In genomic region chr1:218705911-218706893, GRCh38 we compare ENCODE assay signal across 13 cellular contexts.
DNase-seq lines count a peak whose midpoint lies in the region; ATAC-seq, FAIRE-seq and TF ChIP-seq lines count a peak whose summit lies in the region.
"Had no signal": no experiment of that assay in that cellular context is flagged by ENCODE, and none has a peak within 500 bp of the region (broad histone marks: within the 10 kb centered on the region; RNA-seq: fewer than 3 reads in every experiment).

No MANE protein-coding gene starts in this region.

- ATAC-seq in lower lobe of right lung, result peak; percentile 79 to 90
- no peak for ATAC-seq in activated CD4-positive, alpha-beta T cell treated with anti-CD3 and anti-CD28 coated beads for 36 hours

- CTCF ChIA-PET in AG04449 (lab: Yijun Ruan, JAX), result interaction anchor here (1.1 kb wide), 2 partner anchors 29 to 185 kb away, joined by 3 read pairs; no protein-coding TSS in a partner anchor
- CTCF ChIA-PET in activated CD4-positive, alpha-beta T cell treated with anti-CD3 and anti-CD28 coated beads for 36 hours (lab: Charles Lee), result no interaction called here

- H3K4me1 ChIP-seq in lower lobe of right lung, result peaks cover 5% of the 10 kb centered on the region
- H3K4me1 ChIP-seq in sigmoid colon, result peaks cover 0 to 11% (median 5%) of the 10 kb centered on the region in 4 donors

- no peaks in the 10 kb centered on the region for H3K9me3 Mint-ChIP-seq in activated CD4-positive, alpha-beta T cell treated with anti-CD3 and anti-CD28 coated beads for 36 hours (ENCODE audit: low read depth)

- intact Hi-C loops in lower lobe of right lung (cut with DNase I) (no loop called here), sigmoid colon (cut with DNase I) (no loop called here)
- intact Hi-C loops in activated CD4-positive, alpha-beta T cell treated with anti-CD3 and anti-CD28 coated beads for 36 hours (cut with DNase I, micrococcal nuclease), result no loop called here

- DNase-seq in AG04449 (ENCODE audit: low read depth, low spot score), result peak; percentile 97
- DNase-seq in HuH-7.5 (ENCODE audit: low spot score), result peak; percentile 36
- DNase-seq in bronchial epithelial cell (ENCODE audit: low read depth), result peak; percentile 97
- no peak for DNase-seq in lower lobe of right lung
- DNase-seq in OCI-M1 (lab: John Stamatoyannopoulos, UW), result no peak
- DNase-seq in sigmoid colon, result no peak
- DNase-seq in activated CD4-positive, alpha-beta T cell treated with anti-CD3 and anti-CD28 coated beads for 36 hours, result no peak
- no peak for DNase-seq in 8988T
- DNase-seq: activated CD4-positive, CD25-positive, alpha-beta regulatory T cell; activated naive CD4-positive, alpha-beta T cell treated with anti-CD3 and anti-CD28 coated beads, Interleukin-2, amount 10 ng/mL, durations not matched to agents 7 days and 5 days; NCI-H510A treated with DMSO at 0.1 percent for 48 hours had no signal

- no peak overlapping the region for H3K4me3 Mint-ChIP-seq in activated CD4-positive, alpha-beta T cell treated with anti-CD3 and anti-CD28 coated beads for 36 hours
- H3K4me3 Mint-ChIP-seq: activated naive CD4-positive, alpha-beta T cell treated with anti-CD3 and anti-CD28 coated beads, Interleukin-2, amount 10 ng/mL, durations not matched to agents 7 days and 5 days; CD14-positive monocyte had no signal

- H3K27me3 Mint-ChIP-seq in activated CD4-positive, alpha-beta T cell treated with anti-CD3 and anti-CD28 coated beads for 36 hours, result no peaks in the 10 kb centered on the region
- H3K27me3 Mint-ChIP-seq: activated naive CD4-positive, alpha-beta T cell treated with anti-CD3 and anti-CD28 coated beads, Interleukin-2, amount 10 ng/mL, durations not matched to agents 7 days and 5 days had no signal

- no peaks in the 10 kb centered on the region for H3K27me3 ChIP-seq in bronchial epithelial cell (ENCODE audit: control insufficient read depth, insufficient read depth, low read length)
- no peaks in the 10 kb centered on the region for H3K27me3 ChIP-seq in lower lobe of right lung (ENCODE audit: low read depth)
- no peaks in the 10 kb centered on the region for H3K27me3 ChIP-seq in sigmoid colon
- H3K27me3 ChIP-seq: ovary had no signal

- TF ChIP-seq CTCF in AG04449 (IDR thresholded peaks at IDR 0.05; ENCODE audit: insufficient read depth, low read length, missing control alignments) (no peak), bronchial epithelial cell (IDR thresholded peaks at IDR 0.05; ENCODE audit: insufficient read depth, low read length, severe bottlenecking) (no peak), lower lobe of right lung (IDR thresholded peaks at IDR 0.05) (no peak), sigmoid colon (IDR thresholded peaks at IDR 0.05) (no peak)

- 53 to 57% methylated on average over 7 of the region's 7 CpGs for WGBS in sigmoid colon, 2 donors

- TF ChIP-seq EP300 in sigmoid colon (IDR thresholded peaks at IDR 0.05), result no peak

- H3K4me3 ChIP-seq in AG04449 (ENCODE audit: low read depth, low read length) (no peak overlapping the region), bronchial epithelial cell (ENCODE audit: low read depth, low read length) (no peak overlapping the region), lower lobe of right lung (no peak overlapping the region), sigmoid colon (no peak overlapping the region)
- H3K4me3 ChIP-seq: ovary had no signal

- H3K9me3 ChIP-seq in lower lobe of right lung (no peaks in the 10 kb centered on the region), sigmoid colon (no peaks in the 10 kb centered on the region)
- H3K9me3 ChIP-seq: ovary had no signal

- TF ChIP-seq POLR2A in sigmoid colon (IDR thresholded peaks at IDR 0.05), result no peak

- no peaks in the 10 kb centered on the region for H3K36me3 Mint-ChIP-seq in activated CD4-positive, alpha-beta T cell treated with anti-CD3 and anti-CD28 coated beads for 36 hours (ENCODE audit: low read depth)
- H3K36me3 Mint-ChIP-seq: activated naive CD4-positive, alpha-beta T cell treated with anti-CD3 and anti-CD28 coated beads, Interleukin-2, amount 10 ng/mL, durations not matched to agents 7 days and 5 days; CD14-positive monocyte had no signal

- no peak overlapping the region for H3K27ac Mint-ChIP-seq in activated CD4-positive, alpha-beta T cell treated with anti-CD3 and anti-CD28 coated beads for 36 hours
- H3K27ac Mint-ChIP-seq: activated naive CD4-positive, alpha-beta T cell treated with anti-CD3 and anti-CD28 coated beads, Interleukin-2, amount 10 ng/mL, durations not matched to agents 7 days and 5 days; CD14-positive monocyte had no signal

- H3K36me3 ChIP-seq in bronchial epithelial cell (ENCODE audit: control insufficient read depth, insufficient read depth, low read length), result no peaks in the 10 kb centered on the region
- no peaks in the 10 kb centered on the region for H3K36me3 ChIP-seq in lower lobe of right lung
- H3K36me3 ChIP-seq in sigmoid colon, result no peaks in the 10 kb centered on the region
- H3K36me3 ChIP-seq: ovary had no signal

- H3K4me1 Mint-ChIP-seq in activated CD4-positive, alpha-beta T cell treated with anti-CD3 and anti-CD28 coated beads for 36 hours, result no peaks in the 10 kb centered on the region
- H3K4me1 Mint-ChIP-seq: activated naive CD4-positive, alpha-beta T cell treated with anti-CD3 and anti-CD28 coated beads, Interleukin-2, amount 10 ng/mL, durations not matched to agents 7 days and 5 days; CD14-positive monocyte had no signal

- POLR2A ChIA-PET in AG04449 (lab: Yijun Ruan, JAX), result interaction anchor here (1.1 to 1.7 kb wide), 8 partner anchors 11 to 358 kb away, joined by 3 to 16 read pairs (median 5); no protein-coding TSS in a partner anchor
- POLR2A ChIA-PET in activated CD4-positive, alpha-beta T cell treated with anti-CD3 and anti-CD28 coated beads for 36 hours (lab: Charles Lee), result no interaction called here

- FAIRE-seq in bronchial epithelial cell (lab: Jason Lieb, UNC), result peak; percentile 94

- H3K27ac ChIP-seq in lower lobe of right lung, result no peak overlapping the region
- H3K27ac ChIP-seq in sigmoid colon, result no peak overlapping the region
- H3K27ac ChIP-seq: ovary had no signal

Comparison
In these comparisons a context has a peak if more than half of its experiments do, and no peak if none do; other contexts are left out.
1. DNase-seq: peak in AG04449 (single experiment), HuH-7.5 (single experiment) and bronchial epithelial cell (single experiment); none in lower lobe of right lung (single experiment), OCI-M1 (single experiment), sigmoid colon (single experiment), activated CD4-positive, alpha-beta T cell treated with anti-CD3 and anti-CD28 coated beads for 36 hours (single experiment) and 8988T (single experiment).